In genomic region chr18:13540783-13541182, GRCh38 we compare ENCODE assay signal across 14 cellular contexts.
DNase-seq lines count a peak whose midpoint lies in the region; ATAC-seq and TF ChIP-seq lines count a peak whose summit lies in the region.
"Had no signal": no experiment of that assay in that cellular context is flagged by ENCODE, and none has a peak within 500 bp of the region (broad histone marks: within the 10 kb centered on the region; RNA-seq: fewer than 3 reads in every experiment).

No MANE protein-coding gene starts in this region.

- TF ChIP-seq POLR2A in heart left ventricle (IDR thresholded peaks at IDR 0.05) (no peak), transverse colon (IDR thresholded peaks at IDR 0.05) (no peak)

- peaks cover 0 to 15% (median 0%) of the 10 kb centered on the region in 3 donors for H3K36me3 Mint-ChIP-seq in naive thymus-derived CD8-positive, alpha-beta T cell

- DNase-seq in right atrium auricular region (ENCODE audit: low spot score) (peak; percentile 57), heart left ventricle (no peak), transverse colon (no peak), kidney glomerular epithelial cell (lab: John Stamatoyannopoulos, UW) (no peak), nucleus accumbens (lab: John Stamatoyannopoulos, UW) (no peak)
- DNase-seq in activated T-cell treated with anti-CD3 and anti-CD28 coated beads, Interleukin-2, amount 50 U/mL, for 1 hour = peak; percentile 57
- DNase-seq in naive thymus-derived CD8-positive, alpha-beta T cell = peak; percentile 28 to 87 (median 76)
- DNase-seq: DMS79 treated with DMSO at 0.1 percent for 48 hours, mesendoderm, NCI-H524 treated with DMSO at 0.1 percent for 48 hours had no signal

- TF ChIP-seq EP300 in transverse colon (IDR thresholded peaks at IDR 0.05; ENCODE audit: low read depth) = no peak

- peaks cover 0 to 1% (median 0%) of the 10 kb centered on the region in 9 donors for H3K9me3 Mint-ChIP-seq in naive thymus-derived CD8-positive, alpha-beta T cell

- TF ChIP-seq CTCF in right atrium auricular region (IDR thresholded peaks at IDR 0.05) (no peak), heart left ventricle (IDR thresholded peaks at IDR 0.05) (no peak), transverse colon (IDR thresholded peaks at IDR 0.05) (no peak)

- H3K36me3 ChIP-seq in right atrium auricular region (no peaks in the 10 kb centered on the region), heart left ventricle (no peaks in the 10 kb centered on the region), transverse colon (no peaks in the 10 kb centered on the region)
- H3K36me3 ChIP-seq: esophagus muscularis mucosa, HAP-1 had no signal

- no peaks in the 10 kb centered on the region for H3K9me3 ChIP-seq in right atrium auricular region
- no peaks in the 10 kb centered on the region for H3K9me3 ChIP-seq in heart left ventricle
- H3K9me3 ChIP-seq in transverse colon = no peaks in the 10 kb centered on the region
- H3K9me3 ChIP-seq: esophagus muscularis mucosa, HAP-1 had no signal

- H3K4me3 Mint-ChIP-seq in naive thymus-derived CD8-positive, alpha-beta T cell = peak overlapping the region; percentile 52 to 86 (median 78)

- H3K27me3 ChIP-seq in right atrium auricular region = no peaks in the 10 kb centered on the region
- no peaks in the 10 kb centered on the region for H3K27me3 ChIP-seq in heart left ventricle
- H3K27me3 ChIP-seq in transverse colon = no peaks in the 10 kb centered on the region
- H3K27me3 ChIP-seq: esophagus muscularis mucosa had no signal

- POLR2A ChIA-PET in naive thymus-derived CD8-positive, alpha-beta T cell (lab: Charles Lee) = interaction anchor here (1.0 to 1.3 kb wide), 3 partner anchors 29 to 162 kb away, joined by 3 to 4 read pairs (median 3); no protein-coding TSS in a partner anchor

- peaks cover 0 to 55% of the 10 kb centered on the region in 2 donors for H3K4me1 ChIP-seq in right atrium auricular region
- peaks cover 0 to 58% (median 28%) of the 10 kb centered on the region in 12 donors for H3K4me1 ChIP-seq in heart left ventricle
- peaks cover 41 to 71% (median 58%) of the 10 kb centered on the region in 4 donors for H3K4me1 ChIP-seq in transverse colon
- H3K4me1 ChIP-seq: HAP-1 had no signal

- H3K4me3 ChIP-seq in right atrium auricular region (no peak overlapping the region), heart left ventricle (no peak overlapping the region), transverse colon (no peak overlapping the region)
- H3K4me3 ChIP-seq: esophagus muscularis mucosa, GM12878, HAP-1 had no signal

- no peaks in the 10 kb centered on the region for H3K27me3 Mint-ChIP-seq in naive thymus-derived CD8-positive, alpha-beta T cell

- in situ Hi-C loops in transverse colon (cut with MboI; ENCODE audit: low pct_ligation_motif_present in 1 of 4, low pct_unique_long_range_greater_than_20kb in 1 of 4, low sequenced_read_pairs in 3 of 4) = loop anchor here in 3 of 4 donors (25.0 kb wide), 2 partner anchors 103 to 328 kb away; partner anchors contain the start of gene LDLRAD4 (in 3 of the 3)

- peaks cover 32 to 90% (median 78%) of the 10 kb centered on the region in 4 donors for H3K4me1 Mint-ChIP-seq in naive thymus-derived CD8-positive, alpha-beta T cell

- H3K27ac Mint-ChIP-seq in naive thymus-derived CD8-positive, alpha-beta T cell = peak overlapping the region; percentile 89 to 97 (median 96)

- ATAC-seq in heart left ventricle (no peak), HG02970 (IDR thresholded peaks at IDR 0.05; ENCODE audit: low FRiP score, unreplicated experiment) (no peak)
- peak; percentile 70 to 82 for ATAC-seq in naive thymus-derived CD8-positive, alpha-beta T cell
- ATAC-seq: GM12878 had no signal

- WGBS in heart left ventricle, 4 donors = 66 to 80% (median 74%) methylated on average over 7 of the region's 7 CpGs
- 8 to 57% methylated on average over 2 to 7 of the region's 7 CpGs for WGBS in transverse colon (ENCODE audit: low coverage in 1 of 2), 2 donors

- H3K27ac ChIP-seq in right atrium auricular region (peak overlapping the region in 1 of 2 donors; percentile 14), heart left ventricle (peak overlapping the region in 1 of 12 donors; percentile 80), transverse colon (peak overlapping the region; percentile 78 to 82 (median 78))

- intact Hi-C loops in heart left ventricle (cut with DNase I) (loop anchor here in 2 of 10 donors (10.0 kb wide), 2 partner anchors 184 to 546 kb away; partner anchors contain the start of genes CEP192 (in 1 of the 2), FAM210A (in 1 of the 2) and RNMT (in 1 of the 2)), transverse colon (cut with DNase I; ENCODE audit: low total_unique reads) (no loop called here)

Comparison
In these comparisons a context has a peak if more than half of its experiments do, and no peak if none do; other contexts are left out.
1. DNase-seq: peak in right atrium auricular region (single experiment), activated T-cell treated with anti-CD3 and anti-CD28 coated beads, Interleukin-2, amount 50 U/mL, for 1 hour (single experiment) and naive thymus-derived CD8-positive, alpha-beta T cell (10 of 10); none in heart left ventricle (0 of 5), transverse colon (single experiment), kidney glomerular epithelial cell (single experiment) and nucleus accumbens (0 of 56).
2. ATAC-seq: peak in naive thymus-derived CD8-positive, alpha-beta T cell (2 of 2); none in heart left ventricle (0 of 4) and HG02970 (single experiment).